Comparison of ENCODE assay signal across 8 cellular contexts in genomic region chr12:46268617-46269428, GRCh38. TPM values are rescaled to one million over a fixed set of nuclear protein-coding genes. Genes with fewer than 3 reads are reported as not detected.
A peak's percentile ranks its signal among the peaks of the same experiment; 100 is the strongest.
DNase-seq lines count a peak whose midpoint lies in the region; ATAC-seq and TF ChIP-seq lines count a peak whose summit lies in the region.

Gene SLC38A1, minus strand, starts transcription at chr12:46269043. Its CDS starts 29,243 bp downstream, at chr12:46239800.

- intact Hi-C loops in body of pancreas (cut with DNase I), result no loop called here

- H3K27me3 ChIP-seq in body of pancreas, result no peaks in the 10 kb centered on the region
- no peaks in the 10 kb centered on the region for H3K27me3 ChIP-seq in iPS-20b (ENCODE audit: insufficient read depth, low read length)

- DNase-seq in NCI-H146 treated with DMSO at 0.1 percent for 48 hours (lab: John Stamatoyannopoulos, UW; ENCODE audit: unreplicated experiment) (peak; percentile 67), T1000 (lab: John Stamatoyannopoulos, UW) (peak; percentile 71), body of pancreas (peak; percentile 87 to 92 (median 91)), foreskin melanocyte (no peak)

- H3K9me3 ChIP-seq in body of pancreas (no peaks in the 10 kb centered on the region), iPS-20b (ENCODE audit: insufficient read depth, low read depth, low read length) (no peaks in the 10 kb centered on the region)

- TF ChIP-seq CTCF in body of pancreas (IDR thresholded peaks at IDR 0.05), result no peak

- H3K36me3 ChIP-seq in body of pancreas (replicated peaks in 1 of 2; ENCODE audit: insufficient read depth in 1 of 2, low read depth in 2 of 2) (no peaks in the 10 kb centered on the region), iPS-20b (ENCODE audit: insufficient read depth, low read depth, low read length) (peaks cover 6% of the 10 kb centered on the region; the same call in 1 of the 2 replicates)

- H3K4me1 ChIP-seq in body of pancreas (peaks cover 31% of the 10 kb centered on the region), iPS-20b (ENCODE audit: insufficient read depth, low read length) (peaks cover 31% of the 10 kb centered on the region)

- H3K9ac ChIP-seq in iPS-20b (ENCODE audit: low read depth, low read length), result peak within 1 kb of the TSS; percentile 99

- WGBS in body of pancreas, 2 donors, result 0% methylated on average over 26 to 72 of the region's 72 CpGs

- peak within 1 kb of the TSS; percentile 86 to 93 (median 90) for H3K27ac ChIP-seq in body of pancreas
- peak within 1 kb of the TSS; percentile 96 for H3K27ac ChIP-seq in iPS-20b (ENCODE audit: low read length)
- peak within 1 kb of the TSS; percentile 42 to 96 (median 85) for H3K27ac ChIP-seq in skin epidermis

- peak within 1 kb of the TSS; percentile 44 to 48 for H3K4me3 ChIP-seq in body of pancreas
- H3K4me3 ChIP-seq in iPS-20b (ENCODE audit: low read length), result peak within 1 kb of the TSS; percentile 93
- H3K4me3 ChIP-seq in skin epidermis, result peak within 1 kb of the TSS; percentile 57 to 65 (median 61)

- ATAC-seq in GM18499 (IDR thresholded peaks at IDR 0.05; ENCODE audit: insufficient read depth, unreplicated experiment) (peak; percentile 36), HG02870 (IDR thresholded peaks at IDR 0.05; ENCODE audit: unreplicated experiment) (peak; percentile 56), body of pancreas (peak; percentile 87)

- TF ChIP-seq POLR2A in body of pancreas (IDR thresholded peaks at IDR 0.05), result peak; percentile 90 to 95 (median 93)

RNA-seq across cellular contexts. Expression of gene SLC38A1, which starts in this region (rescaled TPM):
- 10 to 100 TPM; 18.5 to 38.4 TPM for total RNA-seq in body of pancreas

Comparison
In these comparisons a context has a peak if more than half of its experiments do, and no peak if none do; other contexts are left out.
1. ATAC-seq: peak in every context shown above with its lines; median percentile 87 in body of pancreas; 56 in HG02870; 36 in GM18499.